In the genomic region with DNA sequence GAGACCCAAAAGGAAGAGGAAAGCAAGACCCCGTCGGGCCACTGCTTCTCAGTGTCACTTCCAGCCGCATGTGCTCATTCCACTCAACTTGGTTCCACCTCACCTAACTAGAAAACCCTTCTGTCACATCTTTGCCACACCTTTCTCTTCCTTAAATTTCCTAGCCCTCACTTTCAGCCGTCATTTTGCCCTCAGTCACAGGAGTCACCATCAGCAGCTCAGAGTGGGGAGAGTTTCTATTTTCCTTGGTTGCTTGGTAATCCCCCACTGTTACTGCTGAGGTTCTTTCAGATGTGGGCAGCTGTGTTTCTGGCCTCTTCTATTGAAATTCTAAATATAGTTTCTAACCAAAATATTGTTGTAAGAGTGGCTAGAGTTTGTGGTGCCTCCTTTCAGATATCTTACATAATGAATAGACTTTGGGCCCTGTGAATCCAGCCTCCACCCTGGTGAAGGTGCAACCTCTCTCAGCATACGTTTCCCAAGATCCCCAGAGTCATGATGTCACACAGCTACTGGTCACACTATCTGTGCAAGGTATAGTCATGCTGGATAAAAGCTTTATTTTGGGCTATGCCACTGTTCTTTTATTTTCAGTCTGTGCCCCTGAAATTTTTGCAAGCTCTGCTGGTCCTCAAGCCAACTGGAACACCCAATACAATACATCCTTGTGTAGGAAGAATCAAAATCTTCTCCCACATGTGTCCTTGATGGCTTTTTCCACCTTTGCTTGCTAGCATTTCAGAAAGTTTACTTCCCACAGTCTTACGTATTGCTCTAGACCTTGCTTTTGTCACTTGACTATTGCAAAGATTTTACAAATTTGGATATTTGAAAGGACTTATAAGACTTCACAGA, we compare ENCODE assay signal across 8 cellular contexts. TPM values are rescaled to one million over a fixed set of nuclear protein-coding genes. Genes with fewer than 3 reads are reported as not detected.
DNase-seq lines count a peak whose midpoint lies in the region; ATAC-seq and TF ChIP-seq lines count a peak whose summit lies in the region.

No MANE protein-coding gene starts in this region.

- H3K27ac Mint-ChIP-seq in CD4-positive, alpha-beta T cell: peak overlapping the region; percentile 66
- H3K27ac Mint-ChIP-seq in effector memory CD8-positive, alpha-beta T cell: peak overlapping the region in 1 of 2 donors; percentile 91

- intact Hi-C loops in CD4-positive, alpha-beta T cell (cut with DNase I, micrococcal nuclease): no loop called here

- CTCF ChIA-PET in CD4-positive, alpha-beta T cell (lab: Charles Lee): interaction anchor here (2.1 kb wide), 1 partner anchor 9 kb away, joined by 7 read pairs; a partner anchor contains a TSS

- peaks cover 59% of the 10 kb centered on the region for H3K4me1 Mint-ChIP-seq in CD4-positive, alpha-beta T cell (ENCODE audit: low read depth)
- peaks cover 12 to 22% of the 10 kb centered on the region in 2 donors for H3K4me1 Mint-ChIP-seq in effector memory CD8-positive, alpha-beta T cell (ENCODE audit: low read depth in 2 of 2)

- TF ChIP-seq CTCF in CD4-positive, alpha-beta T cell (IDR thresholded peaks at IDR 0.05): no peak

- no peaks in the 10 kb centered on the region for H3K27me3 ChIP-seq in CD4-positive, alpha-beta T cell (ENCODE audit: control insufficient read depth, insufficient read depth, low read length)

- no peaks in the 10 kb centered on the region for H3K9me3 ChIP-seq in CD4-positive, alpha-beta T cell (ENCODE audit: control insufficient read depth, low read length)

- no peaks in the 10 kb centered on the region for H3K27me3 Mint-ChIP-seq in CD4-positive, alpha-beta T cell
- no peaks in the 10 kb centered on the region for H3K27me3 Mint-ChIP-seq in effector memory CD8-positive, alpha-beta T cell

- H3K4me3 Mint-ChIP-seq in CD4-positive, alpha-beta T cell: peak overlapping the region; percentile 52
- peak overlapping the region; percentile 13 to 19 for H3K4me3 Mint-ChIP-seq in effector memory CD8-positive, alpha-beta T cell

- ATAC-seq in CD4-positive, alpha-beta T cell (ENCODE audit: poor library complexity): peak; percentile 47
- peak; percentile 28 for ATAC-seq in HG03097 (IDR thresholded peaks at IDR 0.05; ENCODE audit: low FRiP score, unreplicated experiment)
- peak; percentile 69 for ATAC-seq in effector memory CD8-positive, alpha-beta T cell (replicated peaks)

- H3K9me3 Mint-ChIP-seq in CD4-positive, alpha-beta T cell: no peaks in the 10 kb centered on the region
- no peaks in the 10 kb centered on the region for H3K9me3 Mint-ChIP-seq in effector memory CD8-positive, alpha-beta T cell

- peak overlapping the region; percentile 51 for H3K27ac ChIP-seq in CD4-positive, alpha-beta T cell (ENCODE audit: low read depth, low read length)

- no peak for TF ChIP-seq POLR2A in erythroblast (IDR thresholded peaks at IDR 0.05; ENCODE audit: low read length)

- POLR2A ChIA-PET in CD4-positive, alpha-beta T cell (lab: Charles Lee): interaction anchor here (1.0 to 1.8 kb wide), 4 partner anchors 9 to 349 kb away, joined by 3 to 13 read pairs (median 4); a partner anchor contains a TSS

- no peak for DNase-seq in CD4-positive, alpha-beta T cell
- peak; percentile 7 for DNase-seq in GM19238 (ENCODE audit: insufficient read length, low spot score)
- no peak for DNase-seq in effector memory CD8-positive, alpha-beta T cell
- DNase-seq in NCI-H2227 (lab: John Stamatoyannopoulos, UW; ENCODE audit: unreplicated experiment): no peak
- no peak for DNase-seq in erythroblast (lab: John Stamatoyannopoulos, UW)
- no peak for DNase-seq in mucosa of gallbladder (ENCODE audit: low spot score)
- DNase-seq in dermis blood vessel endothelial cell: no peak

- peaks cover 36% of the 10 kb centered on the region for H3K36me3 Mint-ChIP-seq in CD4-positive, alpha-beta T cell (ENCODE audit: low read depth)
- no peaks in the 10 kb centered on the region for H3K36me3 Mint-ChIP-seq in effector memory CD8-positive, alpha-beta T cell (ENCODE audit: insufficient read depth)

RNA-seq across cellular contexts. Expression of a gene that starts 9.2 kb away (rescaled TPM):
- total RNA-seq in CD4-positive, alpha-beta T cell: 1 to 10 TPM; 2.2 to 2.5 TPM
- 4.1 TPM for total RNA-seq in mucosa of gallbladder
- 1.6 and 1.7 TPM in 2 replicates for total RNA-seq in dermis blood vessel endothelial cell
